ENCODE assay signal across 8 cellular contexts in genomic region chr14:93114713-93115068, GRCh38. TPM values are rescaled to one million over a fixed set of nuclear protein-coding genes. Genes with fewer than 3 reads are reported as not detected.
DNase-seq lines count a peak whose midpoint lies in the region; TF ChIP-seq lines count a peak whose summit lies in the region.

No MANE protein-coding gene starts in this region.

- CTCF ChIA-PET in AG04449 (lab: Yijun Ruan, JAX) = interaction anchor here (1.1 to 17.7 kb wide), 10 partner anchors 8 to 161 kb away, joined by 3 to 326 read pairs (median 59); no protein-coding TSS in a partner anchor

- H3K36me3 Mint-ChIP-seq in immature natural killer cell = no peaks in the 10 kb centered on the region
- H3K36me3 Mint-ChIP-seq in stimulated activated naive CD8-positive, alpha-beta T cell treated with anti-CD3 and anti-CD28 coated beads, Interleukin-15, Interleukin-2, amounts not matched to agents 100 ng/mL and 50 ng/mL, for 24 hours (ENCODE audit: low read depth) = no peaks in the 10 kb centered on the region

- H3K9me3 Mint-ChIP-seq in immature natural killer cell = peaks cover 0 to 2% (median 0%) of the 10 kb centered on the region in 6 donors
- H3K9me3 Mint-ChIP-seq in stimulated activated naive CD8-positive, alpha-beta T cell treated with anti-CD3 and anti-CD28 coated beads, Interleukin-15, Interleukin-2, amounts not matched to agents 100 ng/mL and 50 ng/mL, for 24 hours = no peaks in the 10 kb centered on the region

- H3K27ac Mint-ChIP-seq in immature natural killer cell = peak overlapping the region; percentile 74 to 96 (median 86)
- H3K27ac Mint-ChIP-seq in stimulated activated naive CD8-positive, alpha-beta T cell treated with anti-CD3 and anti-CD28 coated beads, Interleukin-15, Interleukin-2, amounts not matched to agents 100 ng/mL and 50 ng/mL, for 24 hours = peak overlapping the region; percentile 34

- H3K36me3 ChIP-seq in H7 (replicated peaks; ENCODE audit: control insufficient read depth, insufficient read depth, low read length) = no peaks in the 10 kb centered on the region
- no peaks in the 10 kb centered on the region for H3K36me3 ChIP-seq in adipocyte (ENCODE audit: control insufficient read depth, insufficient read depth, low read length, severe bottlenecking)

- POLR2A ChIA-PET in AG04449 (lab: Yijun Ruan, JAX) = no interaction called here

- no peak for DNase-seq in AG04449 (ENCODE audit: low read depth, low spot score)
- DNase-seq in H7 = peak; percentile 64
- peak; percentile 42 for DNase-seq in adipocyte (ENCODE audit: low read depth)
- peak in 1 of 3 donors; percentile 22 for DNase-seq in immature natural killer cell
- DNase-seq in SKM-1 (lab: John Stamatoyannopoulos, UW; ENCODE audit: unreplicated experiment) = no peak
- DNase-seq in MV-4-11 (lab: John Stamatoyannopoulos, UW) = no peak
- DNase-seq in dedifferentiated amniotic fluid mesenchymal stem cell (ENCODE audit: extremely low spot score) = no peak

- H3K4me3 ChIP-seq in AG04449 (ENCODE audit: low read depth, low read length) = peak overlapping the region; percentile 70
- H3K4me3 ChIP-seq in H7 (ENCODE audit: insufficient read depth, low read depth, low read length) = peak overlapping the region; percentile 78
- peak overlapping the region; percentile 86 for H3K4me3 ChIP-seq in adipocyte (ENCODE audit: low read length)

- H3K4me3 Mint-ChIP-seq in immature natural killer cell = peak overlapping the region; percentile 87 to 94 (median 91)
- H3K4me3 Mint-ChIP-seq in stimulated activated naive CD8-positive, alpha-beta T cell treated with anti-CD3 and anti-CD28 coated beads, Interleukin-15, Interleukin-2, amounts not matched to agents 100 ng/mL and 50 ng/mL, for 24 hours = peak overlapping the region; percentile 87

- H3K27me3 ChIP-seq in H7 (ENCODE audit: control insufficient read depth, insufficient read depth, low read length) (no peaks in the 10 kb centered on the region), adipocyte (replicated peaks; ENCODE audit: control insufficient read depth, insufficient read depth, low read length) (no peaks in the 10 kb centered on the region)

- H3K27me3 Mint-ChIP-seq in immature natural killer cell (ENCODE audit: low read depth in 3 of 3) = peaks cover 0 to 5% (median 3%) of the 10 kb centered on the region in 3 donors
- H3K27me3 Mint-ChIP-seq in stimulated activated naive CD8-positive, alpha-beta T cell treated with anti-CD3 and anti-CD28 coated beads, Interleukin-15, Interleukin-2, amounts not matched to agents 100 ng/mL and 50 ng/mL, for 24 hours = no peaks in the 10 kb centered on the region

- H3K9me3 ChIP-seq in adipocyte (ENCODE audit: control insufficient read depth, low read length) = no peaks in the 10 kb centered on the region

- peaks cover 41 to 43% of the 10 kb centered on the region in 2 donors for H3K4me1 Mint-ChIP-seq in immature natural killer cell
- peaks cover 41% of the 10 kb centered on the region for H3K4me1 Mint-ChIP-seq in stimulated activated naive CD8-positive, alpha-beta T cell treated with anti-CD3 and anti-CD28 coated beads, Interleukin-15, Interleukin-2, amounts not matched to agents 100 ng/mL and 50 ng/mL, for 24 hours (ENCODE audit: low read depth)

- peak overlapping the region; percentile 85 for H3K9ac ChIP-seq in adipocyte (ENCODE audit: low read length)

- no peak for TF ChIP-seq CTCF in AG04449 (IDR thresholded peaks at IDR 0.05; ENCODE audit: insufficient read depth, low read length, missing control alignments)

- peaks cover 31% of the 10 kb centered on the region for H3K4me1 ChIP-seq in adipocyte (ENCODE audit: control insufficient read depth, insufficient read depth, low read length)

RNA-seq across cellular contexts. Expression of gene ITPK1, which starts 1.0 kb away (rescaled TPM):
- 75.1 and 92.1 TPM in 2 replicates for total RNA-seq in H7 (2014; rRNA removed; shearing (Covaris generic))
- polyA plus RNA-seq in immature natural killer cell = 10 to 100 TPM; 19.5 to 53.0 (median 21.7) TPM

Comparison
In these comparisons a context has a peak if more than half of its experiments do, and no peak if none do; other contexts are left out.
1. DNase-seq: peak in H7 (single experiment) and adipocyte (single experiment); none in AG04449 (single experiment), SKM-1 (single experiment), MV-4-11 (single experiment) and dedifferentiated amniotic fluid mesenchymal stem cell (single experiment).
2. Peak in every context shown above with its lines, with median percentiles within 50 percentile points of each other: H3K4me3 ChIP-seq.